ENCODE assay signal across 8 cellular contexts in genomic region chr11:46617451-46618314, GRCh38. TPM values are rescaled to one million over a fixed set of nuclear protein-coding genes. Genes with fewer than 3 reads are reported as not detected.
A peak's percentile ranks its signal among the peaks of the same experiment; 100 is the strongest.
DNase-seq lines count a peak whose midpoint lies in the region; ATAC-seq and TF ChIP-seq lines count a peak whose summit lies in the region.

ATG13 (plus strand) TSS chr11:46617553; CDS start chr11:46644292, 26,739 bp downstream.

- no peak for DNase-seq in AG09309 (ENCODE audit: low read depth)
- peak; percentile 52 for DNase-seq in NCI-H226
- peak; percentile 88 for DNase-seq in activated CD4-positive, alpha-beta T cell treated with anti-CD3 and anti-CD28 coated beads for 48 hours
- peak; percentile 85 for DNase-seq in colonic mucosa
- DNase-seq in left lobe of liver (ENCODE audit: low spot score), result peak; percentile 80
- peak; percentile 84 to 88 for DNase-seq in stimulated activated CD4-positive, alpha-beta T cell treated with anti-CD3 and anti-CD28 coated beads, Interleukin-2, amount 100 ng/mL, for 24 hours

- peak within 1 kb of the TSS; percentile 72 for H3K4me3 ChIP-seq in AG09309 (ENCODE audit: control insufficient read depth, low read depth, low read length)
- peak within 1 kb of the TSS; percentile 93 for H3K4me3 ChIP-seq in colonic mucosa

- ATAC-seq in GM18868 (IDR thresholded peaks at IDR 0.05; ENCODE audit: unreplicated experiment) (peak; percentile 53), HG03108 (IDR thresholded peaks at IDR 0.05; ENCODE audit: unreplicated experiment) (peak; percentile 53), left lobe of liver (peak; percentile 87)

- peak within 1 kb of the TSS; percentile 94 for H3K27ac ChIP-seq in colonic mucosa

- H3K9me3 ChIP-seq in colonic mucosa, result no peaks in the 10 kb centered on the region

- no peaks in the 10 kb centered on the region for H3K36me3 ChIP-seq in colonic mucosa

- peak; percentile 85 for TF ChIP-seq CTCF in AG09309 (IDR thresholded peaks at IDR 0.05; ENCODE audit: control insufficient read depth, insufficient read depth, low read depth, low read length, missing control alignments)
- TF ChIP-seq CTCF in colonic mucosa (IDR thresholded peaks at IDR 0.05), result peak; percentile 67

- intact Hi-C loops in colonic mucosa (cut with DNase I), result loop anchor here (5.0 kb wide), 1 partner anchor 75 kb away; no protein-coding TSS in a partner anchor

- peak within 1 kb of the TSS; percentile 94 to 98 for H3K9ac ChIP-seq in colonic mucosa (ENCODE audit: low read depth in 2 of 2, low read length in 2 of 2)

- H3K4me1 ChIP-seq in colonic mucosa, result peaks cover 10% of the 10 kb centered on the region

- H3K27me3 ChIP-seq in colonic mucosa, result no peaks in the 10 kb centered on the region

RNA-seq across cellular contexts. Expression of gene ATG13, which starts in this region (rescaled TPM):
- total RNA-seq in colonic mucosa (10 to 100 TPM; 58.3 to 61.3 TPM), left lobe of liver (43.0 TPM)
